Comparison of ENCODE assay signal across 6 cellular contexts in genomic region chr12:57426948-57427347, GRCh38. TPM values are rescaled to one million over a fixed set of nuclear protein-coding genes. Genes with fewer than 3 reads are reported as not detected.
"Had no signal": no experiment of that assay in that cellular context is flagged by ENCODE, and none has a peak within 500 bp of the region (broad histone marks: within the 10 kb centered on the region; RNA-seq: fewer than 3 reads in every experiment).

No MANE protein-coding gene starts in this region.

RNA-seq across cellular contexts. Expression of gene INHBC, which starts 7.6 kb away (rescaled TPM):
- total RNA-seq: IMR-90, NCI-H460, Peyer's patch, Right ventricle myocardium inferior, RPMI7951 had no signal

RNA-seq across cellular contexts. Expression of gene INHBE, which starts 28.2 kb away (rescaled TPM):
- total RNA-seq: Peyer's patch, Right ventricle myocardium inferior had no signal

RNA-seq across cellular contexts. Expression of gene GLI1, which starts 32.6 kb away (rescaled TPM):
- total RNA-seq: PC-9 had no signal

RNA-seq across cellular contexts. Expression of gene ARHGAP9, which starts 52.7 kb away (rescaled TPM):
- total RNA-seq: NCI-H460, PC-9, RPMI7951 had no signal
